Comparison of ENCODE assay signal across 35 cellular contexts in genomic region chr6:43347021-43347420, GRCh38. TPM values are rescaled to one million over a fixed set of nuclear protein-coding genes. Genes with fewer than 3 reads are reported as not detected.
"Had no signal": no experiment of that assay in that cellular context is flagged by ENCODE, and none has a peak within 500 bp of the region (broad histone marks: within the 10 kb centered on the region; RNA-seq: fewer than 3 reads in every experiment).

No MANE protein-coding gene starts in this region.

- H3K9me3 Mint-ChIP-seq: activated B cell treated with CpG ODN at 0.5 μM for 24 hours; activated CD4-positive, alpha-beta memory T cell treated with anti-CD3 and anti-CD28 coated beads for 36 hours; activated CD4-positive, alpha-beta T cell treated with anti-CD3 and anti-CD28 coated beads, Interleukin-2, amount 10 ng/mL, durations not matched to agents 24 days and 14 days; activated CD8-positive, alpha-beta T cell treated with anti-CD3 and anti-CD28 coated beads for 36 hours; activated naive CD4-positive, alpha-beta T cell treated with anti-CD3 and anti-CD28 coated beads for 36 hours; activated naive CD4-positive, alpha-beta T cell treated with anti-CD3 and anti-CD28 coated beads, Interleukin-2, amount 50 U/mL, for 72 hours; activated naive CD8-positive, alpha-beta T cell treated with anti-CD3 and anti-CD28 coated beads for 36 hours; activated T-cell treated with anti-CD3 and anti-CD28 coated beads, Interleukin-2, amount 50 U/mL, for 4 hours; T-helper 1 cell treated with Interleukin-12 subunit alpha and Interleukin-12 subunit beta and Interleukin-4 antibody, amounts not matched to agents 30 μg/mL and 1 μg/mL, for 36 hours; T-helper 2 cell treated with Interferon-gamma antibody and Interleukin-4, amounts not matched to agents 5 μg/mL and 100 μg/mL, for 36 hours had no signal

- H3K4me1 Mint-ChIP-seq: activated CD4-positive, alpha-beta T cell treated with anti-CD3 and anti-CD28 coated beads, Interleukin-2, amount 10 ng/mL, durations not matched to agents 24 days and 14 days; activated naive CD8-positive, alpha-beta T cell treated with anti-CD3 and anti-CD28 coated beads for 36 hours had no signal

- ATAC-seq: activated CD8-positive, alpha-beta T cell treated with anti-CD3 and anti-CD28 coated beads for 36 hours; activated naive CD4-positive, alpha-beta T cell treated with anti-CD3 and anti-CD28 coated beads, Interleukin-2, amount 50 U/mL, for 72 hours; activated T-cell treated with anti-CD3 and anti-CD28 coated beads, Interleukin-2, amount 50 U/mL, for 4 hours; body of pancreas had no signal

- DNase-seq: activated B cell treated with CpG ODN at 0.5 μM for 24 hours; activated CD4-positive, alpha-beta memory T cell treated with anti-CD3 and anti-CD28 coated beads for 36 hours; activated CD4-positive, alpha-beta T cell treated with anti-CD3 and anti-CD28 coated beads for 4 hours; activated CD4-positive, alpha-beta T cell treated with anti-CD3 and anti-CD28 coated beads, Interleukin-2, amount 10 ng/mL, durations not matched to agents 24 days and 14 days; activated CD4-positive, alpha-beta T cell treated with anti-CD3 and anti-CD28 coated beads, Interleukin-2, amount 50 U/mL, for 1 hour; activated CD4-positive, alpha-beta T cell treated with anti-CD3 and anti-CD28 coated beads, Interleukin-2, amount 50 U/mL, for 4 hours; activated CD4-positive, CD25-positive, alpha-beta regulatory T cell treated with anti-CD3 and anti-CD28 coated beads, Interleukin-2, amount 50 U/mL, for 72 hours; activated CD8-positive, alpha-beta memory T cell treated with anti-CD3 and anti-CD28 coated beads, Interleukin-2, amount 50 U/mL, for 4 hours; activated CD8-positive, alpha-beta T cell treated with anti-CD3 and anti-CD28 coated beads for 36 hours; activated effector memory CD4-positive, alpha-beta T cell treated with anti-CD3 and anti-CD28 coated beads, Interleukin-2, amount 50 U/mL, for 16 hours; activated gamma-delta T cell treated with Interleukin-2 at 50 U/mL for 16 hours; activated naive CD4-positive, alpha-beta T cell; activated naive CD4-positive, alpha-beta T cell treated with anti-CD3 and anti-CD28 coated beads for 36 hours; activated naive CD4-positive, alpha-beta T cell treated with anti-CD3 and anti-CD28 coated beads, Interleukin-2, amount 50 U/mL, for 16 hours; activated naive CD8-positive, alpha-beta T cell treated with anti-CD3 and anti-CD28 coated beads for 36 hours; activated T-cell treated with anti-CD3 and anti-CD28 coated beads for 4 hours; activated T-cell treated with anti-CD3 and anti-CD28 coated beads, Interleukin-2, amount 50 U/mL, for 1 hour; activated T-cell treated with anti-CD3 and anti-CD28 coated beads, Interleukin-2, amount 50 U/mL, for 4 hours; adrenal gland; amniotic stem cell; aorta; body of pancreas; brain microvascular endothelial cell; central memory CD4-positive, alpha-beta T cell; T-helper 1 cell; T-helper 2 cell; T-helper 9 cell had no signal

- H3K4me3 Mint-ChIP-seq: activated B cell treated with CpG ODN at 0.5 μM for 24 hours; activated CD4-positive, alpha-beta memory T cell treated with anti-CD3 and anti-CD28 coated beads for 36 hours; activated CD4-positive, alpha-beta T cell treated with anti-CD3 and anti-CD28 coated beads, Interleukin-2, amount 10 ng/mL, durations not matched to agents 24 days and 14 days; activated CD8-positive, alpha-beta T cell treated with anti-CD3 and anti-CD28 coated beads for 36 hours; activated naive CD4-positive, alpha-beta T cell treated with anti-CD3 and anti-CD28 coated beads for 36 hours; activated naive CD8-positive, alpha-beta T cell treated with anti-CD3 and anti-CD28 coated beads for 36 hours; activated T-cell treated with anti-CD3 and anti-CD28 coated beads, Interleukin-2, amount 50 U/mL, for 4 hours; T-helper 1 cell treated with Interleukin-12 subunit alpha and Interleukin-12 subunit beta and Interleukin-4 antibody, amounts not matched to agents 30 μg/mL and 1 μg/mL, for 36 hours; T-helper 2 cell treated with Interferon-gamma antibody and Interleukin-4, amounts not matched to agents 5 μg/mL and 100 μg/mL, for 36 hours had no signal

- FAIRE-seq: astrocyte, TTC549 had no signal

- H3K27ac Mint-ChIP-seq: activated B cell treated with CpG ODN at 0.5 μM for 24 hours; activated CD4-positive, alpha-beta memory T cell treated with anti-CD3 and anti-CD28 coated beads for 36 hours; activated CD4-positive, alpha-beta T cell treated with anti-CD3 and anti-CD28 coated beads, Interleukin-2, amount 10 ng/mL, durations not matched to agents 24 days and 14 days; activated CD8-positive, alpha-beta T cell treated with anti-CD3 and anti-CD28 coated beads for 36 hours; activated naive CD4-positive, alpha-beta T cell treated with anti-CD3 and anti-CD28 coated beads for 36 hours; activated naive CD4-positive, alpha-beta T cell treated with anti-CD3 and anti-CD28 coated beads, Interleukin-2, amount 50 U/mL, for 72 hours; activated naive CD8-positive, alpha-beta T cell treated with anti-CD3 and anti-CD28 coated beads for 36 hours; T-helper 1 cell treated with Interleukin-12 subunit alpha and Interleukin-12 subunit beta and Interleukin-4 antibody, amounts not matched to agents 30 μg/mL and 1 μg/mL, for 36 hours; T-helper 2 cell treated with Interferon-gamma antibody and Interleukin-4, amounts not matched to agents 5 μg/mL and 100 μg/mL, for 36 hours had no signal

- H3K27me3 Mint-ChIP-seq: activated B cell treated with CpG ODN at 0.5 μM for 24 hours; activated CD4-positive, alpha-beta memory T cell treated with anti-CD3 and anti-CD28 coated beads for 36 hours; activated CD4-positive, alpha-beta T cell treated with anti-CD3 and anti-CD28 coated beads, Interleukin-2, amount 10 ng/mL, durations not matched to agents 24 days and 14 days; activated CD8-positive, alpha-beta T cell treated with anti-CD3 and anti-CD28 coated beads for 36 hours; activated naive CD8-positive, alpha-beta T cell treated with anti-CD3 and anti-CD28 coated beads for 36 hours had no signal

RNA-seq across cellular contexts. Expression of gene CRIP3, which starts 38.4 kb away (rescaled TPM):
- total RNA-seq: astrocyte, body of pancreas had no signal

RNA-seq across cellular contexts. Expression of gene SLC22A7, which starts 49.0 kb away (rescaled TPM):
- total RNA-seq: activated B cell treated with CpG ODN at 0.5 μM for 24 hours; activated CD4-positive, alpha-beta memory T cell treated with anti-CD3 and anti-CD28 coated beads for 36 hours; activated CD4-positive, alpha-beta T cell treated with anti-CD3 and anti-CD28 coated beads, Interleukin-2, amount 10 ng/mL, durations not matched to agents 24 days and 14 days; activated CD8-positive, alpha-beta memory T cell treated with anti-CD3 and anti-CD28 coated beads for 36 hours; activated CD8-positive, alpha-beta T cell treated with anti-CD3 and anti-CD28 coated beads for 36 hours; activated naive CD4-positive, alpha-beta T cell treated with anti-CD3 and anti-CD28 coated beads for 36 hours; activated naive CD4-positive, alpha-beta T cell treated with anti-CD3 and anti-CD28 coated beads, Interleukin-2, amount 50 U/mL, for 72 hours; activated naive CD8-positive, alpha-beta T cell treated with anti-CD3 and anti-CD28 coated beads for 36 hours; activated T-cell treated with anti-CD3 and anti-CD28 coated beads, Interleukin-2, amount 50 U/mL, for 4 hours; aorta; astrocyte; body of pancreas; breast epithelium; cardiac septum had no signal
